9 cellular contexts compared by ENCODE assay signal in the genomic region with DNA sequence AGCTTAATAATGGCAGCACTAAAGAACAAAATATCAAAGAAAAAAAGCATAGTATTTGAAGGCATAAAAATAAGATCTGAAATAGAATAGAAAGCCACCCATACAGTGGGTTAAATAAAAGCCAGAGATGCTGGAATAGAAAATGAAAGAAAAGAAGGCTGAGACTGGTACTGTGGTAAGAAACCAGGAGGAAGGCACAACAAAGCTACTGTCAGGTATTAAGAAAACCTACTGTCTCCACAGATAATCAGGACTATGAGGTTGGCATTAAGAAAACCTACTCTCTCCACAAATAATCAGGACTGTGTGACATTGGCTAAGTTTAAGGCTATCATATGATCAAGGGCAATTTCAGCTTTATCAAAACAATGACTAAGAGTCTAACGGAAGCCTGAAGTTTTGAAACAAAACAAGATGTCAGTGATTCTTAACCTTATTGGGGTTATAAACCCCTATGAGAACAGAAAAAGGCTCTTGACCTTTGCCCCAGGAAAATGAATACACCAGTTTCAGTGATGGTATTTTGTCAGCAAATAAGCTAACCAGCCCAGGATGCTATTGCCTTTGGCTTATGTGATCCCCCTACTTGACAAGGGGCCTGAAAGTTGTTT. TPM values are rescaled to one million over a fixed set of nuclear protein-coding genes. Genes with fewer than 3 reads are reported as not detected.
A peak's percentile ranks its signal among the peaks of the same experiment; 100 is the strongest.
DNase-seq lines count a peak whose midpoint lies in the region; ATAC-seq lines count a peak whose summit lies in the region.
"Had no signal": no experiment of that assay in that cellular context is flagged by ENCODE, and none has a peak within 500 bp of the region (broad histone marks: within the 10 kb centered on the region; RNA-seq: fewer than 3 reads in every experiment).

No MANE protein-coding gene starts in this region.

- intact Hi-C loops in posterior vena cava (cut with DNase I) = no loop called here

- peaks cover 37% of the 10 kb centered on the region for H3K36me3 Mint-ChIP-seq in activated T-cell treated with anti-CD3 and anti-CD28 coated beads, Interleukin-2, amount 50 U/mL, for 24 hours (ENCODE audit: low read depth)
- H3K36me3 Mint-ChIP-seq in T-helper 2 cell treated with Interferon-gamma antibody and Interleukin-4, amounts not matched to agents 5 μg/mL and 100 μg/mL, for 36 hours (ENCODE audit: low read depth) = peaks cover 36% of the 10 kb centered on the region
- peaks cover 59 to 80% of the 10 kb centered on the region in 2 donors for H3K36me3 Mint-ChIP-seq in stimulated activated naive B cell treated with anti-CD40 and anti-IgM and Interleukin-4, amounts not matched to agents 10 μg/mL and 1 μg/mL and 100 μg/mL, for 72 hours

- peak overlapping the region; percentile 76 for H3K27ac Mint-ChIP-seq in activated T-cell treated with anti-CD3 and anti-CD28 coated beads, Interleukin-2, amount 50 U/mL, for 24 hours
- H3K27ac Mint-ChIP-seq in T-helper 2 cell treated with Interferon-gamma antibody and Interleukin-4, amounts not matched to agents 5 μg/mL and 100 μg/mL, for 36 hours = peak overlapping the region; percentile 92
- H3K27ac Mint-ChIP-seq in stimulated activated naive B cell treated with anti-CD40 and anti-IgM and Interleukin-4, amounts not matched to agents 10 μg/mL and 1 μg/mL and 100 μg/mL, for 72 hours = peak overlapping the region; percentile 43

- ATAC-seq in HG02938 (IDR thresholded peaks at IDR 0.05; ENCODE audit: unreplicated experiment) = peak; percentile 40
- peak in 1 of 2 donors; percentile 24 for ATAC-seq in stimulated activated naive B cell treated with anti-CD40 and anti-IgM and Interleukin-4, amounts not matched to agents 10 μg/mL and 1 μg/mL and 100 μg/mL, for 72 hours (replicated peaks)

- H3K9me3 Mint-ChIP-seq in activated T-cell treated with anti-CD3 and anti-CD28 coated beads, Interleukin-2, amount 50 U/mL, for 24 hours = no peaks in the 10 kb centered on the region
- H3K9me3 Mint-ChIP-seq in T-helper 2 cell treated with Interferon-gamma antibody and Interleukin-4, amounts not matched to agents 5 μg/mL and 100 μg/mL, for 36 hours = peaks cover 4% of the 10 kb centered on the region
- H3K9me3 Mint-ChIP-seq in stimulated activated naive B cell treated with anti-CD40 and anti-IgM and Interleukin-4, amounts not matched to agents 10 μg/mL and 1 μg/mL and 100 μg/mL, for 72 hours = peaks cover 0 to 4% of the 10 kb centered on the region in 2 donors

- peaks cover 62% of the 10 kb centered on the region for H3K4me1 Mint-ChIP-seq in activated T-cell treated with anti-CD3 and anti-CD28 coated beads, Interleukin-2, amount 50 U/mL, for 24 hours (ENCODE audit: low read depth)
- H3K4me1 Mint-ChIP-seq in T-helper 2 cell treated with Interferon-gamma antibody and Interleukin-4, amounts not matched to agents 5 μg/mL and 100 μg/mL, for 36 hours (ENCODE audit: low read depth) = peaks cover 65% of the 10 kb centered on the region
- peaks cover 58 to 94% of the 10 kb centered on the region in 2 donors for H3K4me1 Mint-ChIP-seq in stimulated activated naive B cell treated with anti-CD40 and anti-IgM and Interleukin-4, amounts not matched to agents 10 μg/mL and 1 μg/mL and 100 μg/mL, for 72 hours

- DNase-seq in activated T-cell treated with anti-CD3 and anti-CD28 coated beads, Interleukin-2, amount 50 U/mL, for 24 hours = no peak
- DNase-seq in activated T-cell treated with anti-CD3 and anti-CD28 coated beads, Interleukin-2, amount 50 U/mL, for 1 hour = no peak
- no peak for DNase-seq in T-helper 2 cell treated with Interferon-gamma antibody and Interleukin-4, amounts not matched to agents 5 μg/mL and 100 μg/mL, for 36 hours (ENCODE audit: low spot score)
- no peak for DNase-seq in stimulated activated naive B cell treated with anti-CD40 and anti-IgM and Interleukin-4, amounts not matched to agents 10 μg/mL and 1 μg/mL and 100 μg/mL, for 72 hours
- DNase-seq in NCI-H2227 (lab: John Stamatoyannopoulos, UW; ENCODE audit: unreplicated experiment) (no peak), posterior vena cava (ENCODE audit: low spot score) (no peak), NCI-H2171 treated with DMSO at 0.1 percent for 48 hours (lab: John Stamatoyannopoulos, UW) (no peak)
- DNase-seq: stimulated activated CD4-positive, alpha-beta T cell treated with anti-CD3 and anti-CD28 coated beads, Interleukin-12 subunit alpha, Interleukin-12 subunit beta, amount 100 ng/mL, for 4 hours had no signal

- H3K27me3 Mint-ChIP-seq in activated T-cell treated with anti-CD3 and anti-CD28 coated beads, Interleukin-2, amount 50 U/mL, for 24 hours = no peaks in the 10 kb centered on the region
- H3K27me3 Mint-ChIP-seq in T-helper 2 cell treated with Interferon-gamma antibody and Interleukin-4, amounts not matched to agents 5 μg/mL and 100 μg/mL, for 36 hours (ENCODE audit: low read depth) = no peaks in the 10 kb centered on the region
- no peaks in the 10 kb centered on the region for H3K27me3 Mint-ChIP-seq in stimulated activated naive B cell treated with anti-CD40 and anti-IgM and Interleukin-4, amounts not matched to agents 10 μg/mL and 1 μg/mL and 100 μg/mL, for 72 hours

- peak overlapping the region; percentile 18 for H3K4me3 Mint-ChIP-seq in activated T-cell treated with anti-CD3 and anti-CD28 coated beads, Interleukin-2, amount 50 U/mL, for 24 hours
- peak overlapping the region; percentile 69 for H3K4me3 Mint-ChIP-seq in T-helper 2 cell treated with Interferon-gamma antibody and Interleukin-4, amounts not matched to agents 5 μg/mL and 100 μg/mL, for 36 hours
- peak overlapping the region; percentile 72 to 82 for H3K4me3 Mint-ChIP-seq in stimulated activated naive B cell treated with anti-CD40 and anti-IgM and Interleukin-4, amounts not matched to agents 10 μg/mL and 1 μg/mL and 100 μg/mL, for 72 hours

RNA-seq across cellular contexts. Expression of a gene that starts 24.4 kb away (rescaled TPM):
- total RNA-seq in posterior vena cava = under 1 TPM; 0.32 to 0.71 TPM

Comparison
In these comparisons a context has a peak if more than half of its experiments do, and no peak if none do; other contexts are left out.
1. H3K4me3 Mint-ChIP-seq: peak in every context shown above with its lines; median percentile 77 in stimulated activated naive B cell treated with anti-CD40 and anti-IgM and Interleukin-4, amounts not matched to agents 10 μg/mL and 1 μg/mL and 100 μg/mL, for 72 hours; 69 in T-helper 2 cell treated with Interferon-gamma antibody and Interleukin-4, amounts not matched to agents 5 μg/mL and 100 μg/mL, for 36 hours; 18 in activated T-cell treated with anti-CD3 and anti-CD28 coated beads, Interleukin-2, amount 50 U/mL, for 24 hours.